In genomic region chr2:76251342-76251741, GRCh38 we compare ENCODE assay signal across 1 cellular context.
TF ChIP-seq lines count a peak whose summit lies in the region.

No MANE protein-coding gene starts in this region.

TF ChIP-seq in GM12878, 131 proteins besides CTCF, POLR2A, EP300 and RAD21 (continued from another document):
- TF ChIP-seq ZNF687 (IDR thresholded peaks at IDR 0.05), result no peak
- TF ChIP-seq CBX3 (IDR thresholded peaks at IDR 0.05; ENCODE audit: borderline replicate concordance, low read depth), result no peak
- no peak for TF ChIP-seq CHD2 (IDR thresholded peaks at IDR 0.05; ENCODE audit: borderline replicate concordance, low read depth, low read length)
- no peak for TF ChIP-seq PKNOX1 (IDR thresholded peaks at IDR 0.05)
- no peak for TF ChIP-seq SMAD5 (IDR thresholded peaks at IDR 0.05; ENCODE audit: low read depth)
- no peak for TF ChIP-seq USF2 (IDR thresholded peaks at IDR 0.05; ENCODE audit: borderline replicate concordance, low read depth, low read length)
- TF ChIP-seq ZNF207 (IDR thresholded peaks at IDR 0.05; ENCODE audit: borderline replicate concordance), result no peak
- no peak for TF ChIP-seq STAT3 (IDR thresholded peaks at IDR 0.05; ENCODE audit: low read depth, low read length)
- no peak for TF ChIP-seq PBX3 (IDR thresholded peaks at IDR 0.05; ENCODE audit: insufficient replicate concordance, low read depth, low read length)
- no peak for TF ChIP-seq EGR1 (IDR thresholded peaks at IDR 0.05; ENCODE audit: borderline replicate concordance in 1 of 2, low read depth in 2 of 2, low read length in 2 of 2)
- no peak for TF ChIP-seq CEBPB (IDR thresholded peaks at IDR 0.05; ENCODE audit: borderline replicate concordance in 1 of 2, low read depth in 2 of 2, low read length in 2 of 2)
- TF ChIP-seq RELB (IDR thresholded peaks at IDR 0.05; ENCODE audit: low read depth), result no peak
- TF ChIP-seq CEBPZ (IDR thresholded peaks at IDR 0.05; ENCODE audit: low read depth, low read length), result no peak
